Comparison of ENCODE assay signal across 10 cellular contexts in genomic region chr15:52010633-52011595, GRCh38. TPM values are rescaled to one million over a fixed set of nuclear protein-coding genes. Genes with fewer than 3 reads are reported as not detected.
DNase-seq lines count a peak whose midpoint lies in the region; ATAC-seq and TF ChIP-seq lines count a peak whose summit lies in the region.
"Had no signal": no experiment of that assay in that cellular context is flagged by ENCODE, and none has a peak within 500 bp of the region (broad histone marks: within the 10 kb centered on the region; RNA-seq: fewer than 3 reads in every experiment).

No MANE protein-coding gene starts in this region.

- no peaks in the 10 kb centered on the region for H4K20me1 ChIP-seq in OCI-LY1 (ENCODE audit: insufficient read depth, low read length)
- H4K20me1 ChIP-seq: BLaER1 treated with 17β-estradiol and CSF1 and Interleukin-3, amounts not matched to agents 10 nM and 100 nM had no signal

- no peaks in the 10 kb centered on the region for H3K9me3 ChIP-seq in OCI-LY1 (ENCODE audit: low read length)
- H3K9me3 ChIP-seq: ascending aorta; BLaER1 treated with 17β-estradiol and CSF1 and Interleukin-3, amounts not matched to agents 10 nM and 100 nM had no signal

- no peak overlapping the region for H3K9ac ChIP-seq in OCI-LY1 (ENCODE audit: low read length)
- H3K9ac ChIP-seq: BLaER1 treated with 17β-estradiol and CSF1 and Interleukin-3, amounts not matched to agents 10 nM and 100 nM had no signal

- H3K36me3 ChIP-seq in OCI-LY1 (ENCODE audit: insufficient read depth, low read length) = no peaks in the 10 kb centered on the region
- H3K36me3 ChIP-seq: ascending aorta; BLaER1 treated with 17β-estradiol and CSF1 and Interleukin-3, amounts not matched to agents 10 nM and 100 nM had no signal

- no peak for TF ChIP-seq CTCF in OCI-LY1 (IDR thresholded peaks at IDR 0.05; ENCODE audit: low read length)
- TF ChIP-seq CTCF in dorsolateral prefrontal cortex (IDR thresholded peaks at IDR 0.05 in 54 of 56, conservative IDR thresholded peaks at IDR 0.05 in 2 of 56; ENCODE audit: low read depth in 1 of 56, partially characterized antibody in 56 of 56) = no peak

- H2AFZ ChIP-seq in OCI-LY1 (ENCODE audit: low read length) = 0 out of 2 replicates have a peak overlapping the region, but pooled peaks have one; percentile 7

- ATAC-seq in HG03108 (IDR thresholded peaks at IDR 0.05; ENCODE audit: unreplicated experiment) (no peak), HG03457 (IDR thresholded peaks at IDR 0.05; ENCODE audit: unreplicated experiment) (no peak), GM18870 (IDR thresholded peaks at IDR 0.05; ENCODE audit: unreplicated experiment) (no peak)

- DNase-seq in NCI-H345 (lab: John Stamatoyannopoulos, UW) = peak; percentile 55
- no peak for DNase-seq in NCI-H345 treated with DMSO at 0.1 percent for 48 hours (lab: John Stamatoyannopoulos, UW; ENCODE audit: unreplicated experiment)
- DNase-seq in dorsolateral prefrontal cortex = no peak
- DNase-seq in stimulated activated CD8-positive, alpha-beta memory T cell treated with anti-CD3 and anti-CD28 coated beads, Interleukin-4, amount 100 ng/mL, for 48 hours = peak; percentile 82

- H3K9me2 ChIP-seq in OCI-LY1 (ENCODE audit: low read depth, low read length) = no peaks in the 10 kb centered on the region

- no peak overlapping the region for H3K4me2 ChIP-seq in OCI-LY1 (ENCODE audit: low read length)

- no peaks in the 10 kb centered on the region for H3F3A ChIP-seq in OCI-LY1 (ENCODE audit: insufficient read depth, low read length)

- H3K4me3 ChIP-seq in OCI-LY1 (ENCODE audit: low read depth, low read length, poor library complexity, severe bottlenecking) (no peak overlapping the region), dorsolateral prefrontal cortex (peak overlapping the region in 2 of 59 donors; percentile 30 to 43)
- H3K4me3 ChIP-seq: ascending aorta; BLaER1 treated with 17β-estradiol and CSF1 and Interleukin-3, amounts not matched to agents 10 nM and 100 nM had no signal

- peaks cover 31% of the 10 kb centered on the region for H3K4me1 ChIP-seq in OCI-LY1 (ENCODE audit: insufficient read depth, low read length, severe bottlenecking)
- H3K4me1 ChIP-seq: ascending aorta had no signal

- intact Hi-C loops in dorsolateral prefrontal cortex (cut with DNase I) = no loop called here

- no peaks in the 10 kb centered on the region for H3K79me2 ChIP-seq in OCI-LY1 (ENCODE audit: insufficient read depth, low read length)

- no peak overlapping the region for H3K27ac ChIP-seq in OCI-LY1 (ENCODE audit: low read depth, low read length, poor library complexity, severe bottlenecking)
- H3K27ac ChIP-seq in dorsolateral prefrontal cortex = peak overlapping the region in 51 of 59 donors; percentile 21 to 91 (median 78)
- H3K27ac ChIP-seq: ascending aorta; BLaER1 treated with 17β-estradiol and CSF1 and Interleukin-3, amounts not matched to agents 10 nM and 100 nM had no signal

- no peaks in the 10 kb centered on the region for H3K27me3 ChIP-seq in OCI-LY1 (ENCODE audit: insufficient read depth, low read length)
- no peaks in the 10 kb centered on the region for H3K27me3 ChIP-seq in dorsolateral prefrontal cortex
- H3K27me3 ChIP-seq: ascending aorta; BLaER1 treated with 17β-estradiol and CSF1 and Interleukin-3, amounts not matched to agents 10 nM and 100 nM had no signal

RNA-seq across cellular contexts. Expression of gene MAPK6, which starts 8.1 kb away (rescaled TPM):
- 10 to 100 TPM; 35.9 to 84.3 (median 57.8) TPM for total RNA-seq in dorsolateral prefrontal cortex

RNA-seq across cellular contexts. Expression of gene LEO1, which starts 39.3 kb away (rescaled TPM):
- total RNA-seq in dorsolateral prefrontal cortex = 10 to 100 TPM; 14.3 to 35.5 (median 23.9) TPM

Comparison
In these comparisons a context has a peak if more than half of its experiments do, and no peak if none do; other contexts are left out.
1. DNase-seq: peak in NCI-H345 (single experiment) and stimulated activated CD8-positive, alpha-beta memory T cell treated with anti-CD3 and anti-CD28 coated beads, Interleukin-4, amount 100 ng/mL, for 48 hours (single experiment); none in NCI-H345 treated with DMSO at 0.1 percent for 48 hours (single experiment) and dorsolateral prefrontal cortex (0 of 10).